Comparison of ENCODE assay signal across 10 cellular contexts in genomic region chr12:118055865-118056773, GRCh38. TPM values are rescaled to one million over a fixed set of nuclear protein-coding genes. Genes with fewer than 3 reads are reported as not detected.
DNase-seq lines count a peak whose midpoint lies in the region; ATAC-seq and FAIRE-seq lines count a peak whose summit lies in the region.
"Had no signal": no experiment of that assay in that cellular context is flagged by ENCODE, and none has a peak within 500 bp of the region (broad histone marks: within the 10 kb centered on the region; RNA-seq: fewer than 3 reads in every experiment).

No MANE protein-coding gene starts in this region.

- 63 to 65% (median 63%) methylated on average over 13 of the region's 13 CpGs for WGBS in small intestine, 3 donors

- FAIRE-seq in small intestine (lab: Jason Lieb, UNC): no peak

- ATAC-seq in effector memory CD8-positive, alpha-beta T cell (replicated peaks): no peak
- ATAC-seq in HG03354 (IDR thresholded peaks at IDR 0.05; ENCODE audit: poor library complexity, severe bottlenecking, unreplicated experiment): no peak

- no peaks in the 10 kb centered on the region for H3K27me3 ChIP-seq in small intestine (ENCODE audit: control insufficient read depth in 2 of 2, insufficient read depth in 2 of 2, low read length in 2 of 2)
- H3K27me3 ChIP-seq: SJSA1 had no signal

- H3K4me3 Mint-ChIP-seq in T-helper 2 cell treated with Interferon-gamma antibody and Interleukin-4, amounts not matched to agents 5 μg/mL and 100 μg/mL, for 36 hours: no peak overlapping the region
- no peak overlapping the region for H3K4me3 Mint-ChIP-seq in effector memory CD8-positive, alpha-beta T cell

- DNase-seq in T-helper 2 cell treated with Interferon-gamma antibody and Interleukin-4, amounts not matched to agents 5 μg/mL and 100 μg/mL, for 36 hours (ENCODE audit: low spot score): no peak
- DNase-seq in T-helper 2 cell (no peak), NCI-H2171 (lab: John Stamatoyannopoulos, UW) (peak; percentile 18), small intestine (peak; percentile 34), hepatic stellate cell (ENCODE audit: low spot score) (no peak), pons (ENCODE audit: low spot score) (no peak)
- DNase-seq in effector memory CD8-positive, alpha-beta T cell: no peak
- DNase-seq: NCI-H1436 treated with DMSO at 0.1 percent for 48 hours had no signal

- peak overlapping the region; percentile 9 to 74 for H3K27ac ChIP-seq in small intestine (ENCODE audit: low read depth in 1 of 2, low read length in 1 of 2)

- H3K27me3 Mint-ChIP-seq in T-helper 2 cell treated with Interferon-gamma antibody and Interleukin-4, amounts not matched to agents 5 μg/mL and 100 μg/mL, for 36 hours (ENCODE audit: low read depth): no peaks in the 10 kb centered on the region
- H3K27me3 Mint-ChIP-seq in effector memory CD8-positive, alpha-beta T cell: no peaks in the 10 kb centered on the region

- no peaks in the 10 kb centered on the region for H3K9me3 Mint-ChIP-seq in T-helper 2 cell treated with Interferon-gamma antibody and Interleukin-4, amounts not matched to agents 5 μg/mL and 100 μg/mL, for 36 hours
- no peaks in the 10 kb centered on the region for H3K9me3 Mint-ChIP-seq in effector memory CD8-positive, alpha-beta T cell

- peak overlapping the region; percentile 0 for H3K27ac Mint-ChIP-seq in T-helper 2 cell treated with Interferon-gamma antibody and Interleukin-4, amounts not matched to agents 5 μg/mL and 100 μg/mL, for 36 hours
- peak overlapping the region; percentile 45 to 58 for H3K27ac Mint-ChIP-seq in effector memory CD8-positive, alpha-beta T cell

- H3K4me3 ChIP-seq in small intestine (ENCODE audit: low read depth in 1 of 2, low read length in 2 of 2): no peak overlapping the region
- H3K4me3 ChIP-seq: SJSA1 had no signal

- H3K4me1 Mint-ChIP-seq in T-helper 2 cell treated with Interferon-gamma antibody and Interleukin-4, amounts not matched to agents 5 μg/mL and 100 μg/mL, for 36 hours (ENCODE audit: low read depth): peaks cover 36% of the 10 kb centered on the region
- peaks cover 39 to 48% of the 10 kb centered on the region in 2 donors for H3K4me1 Mint-ChIP-seq in effector memory CD8-positive, alpha-beta T cell (ENCODE audit: low read depth in 2 of 2)

- peaks cover 0 to 1% of the 10 kb centered on the region in 2 donors for H3K36me3 ChIP-seq in small intestine (ENCODE audit: control insufficient read depth in 2 of 2, insufficient read depth in 2 of 2, low read length in 2 of 2)

- no peaks in the 10 kb centered on the region for H3K9me3 ChIP-seq in small intestine (ENCODE audit: control insufficient read depth, low read depth)
- H3K9me3 ChIP-seq: SJSA1 had no signal

- H3K4me1 ChIP-seq in small intestine (ENCODE audit: control insufficient read depth in 2 of 2, insufficient read depth in 1 of 2, low read depth in 1 of 2, low read length in 1 of 2): peaks cover 7 to 30% of the 10 kb centered on the region in 2 donors

- peaks cover 18% of the 10 kb centered on the region for H3K36me3 Mint-ChIP-seq in T-helper 2 cell treated with Interferon-gamma antibody and Interleukin-4, amounts not matched to agents 5 μg/mL and 100 μg/mL, for 36 hours (ENCODE audit: low read depth)
- peaks cover 29% of the 10 kb centered on the region for H3K36me3 Mint-ChIP-seq in effector memory CD8-positive, alpha-beta T cell (ENCODE audit: insufficient read depth)

RNA-seq across cellular contexts. Expression of gene WSB2, which starts 4.9 kb away (rescaled TPM):
- 100 to 1,000 TPM in 2 of 3 donors, 10 to 100 TPM in 1; 47.4 to 122 (median 114) TPM for polyA plus RNA-seq in small intestine

RNA-seq across cellular contexts. Expression of gene RFC5, which starts 39.6 kb away (rescaled TPM):
- polyA plus RNA-seq in small intestine: 10 to 100 TPM in 1 of 3 donors, 1 to 10 TPM in 2; 6.5 to 16.2 (median 6.5) TPM

RNA-seq across cellular contexts. Expression of gene VSIG10, which starts 47.7 kb away (rescaled TPM):
- 10 to 100 TPM; 32.8 to 89.7 (median 45.7) TPM for polyA plus RNA-seq in small intestine

Comparison
In these comparisons a context has a peak if more than half of its experiments do, and no peak if none do; other contexts are left out.
1. DNase-seq: peak in NCI-H2171 (single experiment) and small intestine (single experiment); none in T-helper 2 cell treated with Interferon-gamma antibody and Interleukin-4, amounts not matched to agents 5 μg/mL and 100 μg/mL, for 36 hours (single experiment), T-helper 2 cell (0 of 5), effector memory CD8-positive, alpha-beta T cell (0 of 3), hepatic stellate cell (single experiment) and pons (single experiment).